ENCODE assay signal across 8 cellular contexts in the genomic region with DNA sequence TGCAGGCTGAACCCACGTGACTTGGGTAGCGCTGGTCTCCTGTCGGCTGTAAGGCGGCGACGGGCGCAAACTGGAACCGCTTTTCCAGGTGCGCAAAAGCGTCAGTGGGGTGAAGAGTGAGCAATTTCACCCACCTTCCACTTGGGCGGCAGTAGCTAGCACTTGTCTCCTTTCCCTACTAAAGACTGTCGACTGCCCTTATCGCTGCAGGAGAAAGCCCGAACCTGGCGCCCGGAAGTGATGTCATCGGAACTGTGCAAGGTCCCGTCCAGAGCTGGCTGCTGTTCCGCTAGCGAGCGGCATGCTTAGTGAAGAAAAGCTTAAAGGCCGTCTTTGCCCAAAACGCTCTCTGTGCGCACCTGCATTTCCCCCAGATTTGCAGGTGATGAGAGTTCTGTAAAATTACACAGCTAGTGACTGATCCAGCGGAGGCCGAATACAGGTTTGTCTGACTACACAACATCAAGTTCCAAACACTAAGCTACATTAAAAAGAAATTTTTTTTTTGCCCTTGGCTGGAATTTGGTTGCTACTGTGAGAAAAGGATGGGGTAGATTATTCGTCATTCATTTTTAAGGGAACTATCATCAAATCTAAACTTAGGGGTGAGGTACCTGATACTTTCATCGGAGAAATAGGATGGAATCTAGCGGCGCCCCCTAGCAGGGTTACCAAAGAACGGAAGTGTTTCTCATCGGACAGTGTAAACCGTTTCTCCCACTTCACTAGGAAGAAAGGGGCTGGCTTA. TPM values are rescaled to one million over a fixed set of nuclear protein-coding genes. Genes with fewer than 3 reads are reported as not detected.
DNase-seq lines count a peak whose midpoint lies in the region; ATAC-seq and TF ChIP-seq lines count a peak whose summit lies in the region.

A gene with protein sequence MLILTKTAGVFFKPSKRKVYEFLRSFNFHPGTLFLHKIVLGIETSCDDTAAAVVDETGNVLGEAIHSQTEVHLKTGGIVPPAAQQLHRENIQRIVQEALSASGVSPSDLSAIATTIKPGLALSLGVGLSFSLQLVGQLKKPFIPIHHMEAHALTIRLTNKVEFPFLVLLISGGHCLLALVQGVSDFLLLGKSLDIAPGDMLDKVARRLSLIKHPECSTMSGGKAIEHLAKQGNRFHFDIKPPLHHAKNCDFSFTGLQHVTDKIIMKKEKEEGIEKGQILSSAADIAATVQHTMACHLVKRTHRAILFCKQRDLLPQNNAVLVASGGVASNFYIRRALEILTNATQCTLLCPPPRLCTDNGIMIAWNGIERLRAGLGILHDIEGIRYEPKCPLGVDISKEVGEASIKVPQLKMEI (minus strand): TSS at position 242 of the 748 bp plus-strand sequence. CDS start 1,152 bp downstream, outside the sequence.

- peaks cover 8% of the 10 kb centered on the region; the same call in 1 of the 2 replicates for H3K79me2 ChIP-seq in GM23248 (ENCODE audit: insufficient read depth)

- H3K4me3 Mint-ChIP-seq in activated T-helper 17 cell treated with anti-CD3 and anti-CD28 coated beads, Interleukin-2, amount 50 U/mL, for 72 hours: peak within 1 kb of the TSS; percentile 99
- peak within 1 kb of the TSS; percentile 92 to 99 (median 97) for H3K4me3 Mint-ChIP-seq in naive thymus-derived CD8-positive, alpha-beta T cell

- H3K27me3 ChIP-seq in GM23248 (replicated peaks; ENCODE audit: insufficient read depth): no peaks in the 10 kb centered on the region

- H3K9me3 Mint-ChIP-seq in activated T-helper 17 cell treated with anti-CD3 and anti-CD28 coated beads, Interleukin-2, amount 50 U/mL, for 72 hours: no peaks in the 10 kb centered on the region
- no peaks in the 10 kb centered on the region for H3K9me3 Mint-ChIP-seq in naive thymus-derived CD8-positive, alpha-beta T cell

- peaks cover 12% of the 10 kb centered on the region for H3K4me1 ChIP-seq in GM23248 (ENCODE audit: insufficient read depth)

- DNase-seq in EH (ENCODE audit: low read depth) (peak; percentile 90), GM23248 (peak; percentile 95), Kasumi-1 (lab: John Stamatoyannopoulos, UW) (peak; percentile 99), RKO (ENCODE audit: low spot score) (peak; percentile 96), fibroblast of mammary gland (ENCODE audit: low read depth) (peak; percentile 89)
- peak; percentile 76 to 96 (median 90) for DNase-seq in naive thymus-derived CD8-positive, alpha-beta T cell
- DNase-seq in stimulated activated naive CD4-positive, alpha-beta T cell (lab: John Stamatoyannopoulos, UW): peak; percentile 82 to 92 (median 90)

- H3K36me3 Mint-ChIP-seq in activated T-helper 17 cell treated with anti-CD3 and anti-CD28 coated beads, Interleukin-2, amount 50 U/mL, for 72 hours (ENCODE audit: low read depth): peaks cover 11% of the 10 kb centered on the region
- peaks cover 0 to 23% (median 4%) of the 10 kb centered on the region in 3 donors for H3K36me3 Mint-ChIP-seq in naive thymus-derived CD8-positive, alpha-beta T cell

- peak within 1 kb of the TSS; percentile 81 for H3K9ac ChIP-seq in GM23248

- no peaks in the 10 kb centered on the region for H3K4me1 Mint-ChIP-seq in activated T-helper 17 cell treated with anti-CD3 and anti-CD28 coated beads, Interleukin-2, amount 50 U/mL, for 72 hours
- peaks cover 4 to 24% (median 8%) of the 10 kb centered on the region in 4 donors for H3K4me1 Mint-ChIP-seq in naive thymus-derived CD8-positive, alpha-beta T cell

- in situ Hi-C loops in GM23248 (cut with MboI): no loop called here

- H3K9me2 ChIP-seq in GM23248 (ENCODE audit: insufficient read depth): no peaks in the 10 kb centered on the region

- no peaks in the 10 kb centered on the region for H4K20me1 ChIP-seq in GM23248 (ENCODE audit: insufficient read depth)

- peak within 1 kb of the TSS; percentile 93 for H3K4me2 ChIP-seq in GM23248 (ENCODE audit: unreplicated experiment)

- peaks cover 40% of the 10 kb centered on the region for H3F3A ChIP-seq in GM23248 (ENCODE audit: insufficient read depth)

- POLR2A ChIA-PET in naive thymus-derived CD8-positive, alpha-beta T cell (lab: Charles Lee): interaction anchor here (0.5 to 3.3 kb wide), 27 partner anchors 11 to 1915 kb away, joined by 3 to 69 read pairs (median 4); a partner anchor contains a TSS

- H3K9me3 ChIP-seq in GM23248 (ENCODE audit: low read depth): no peaks in the 10 kb centered on the region

- ATAC-seq in activated T-helper 17 cell treated with anti-CD3 and anti-CD28 coated beads, Interleukin-2, amount 50 U/mL, for 72 hours (replicated peaks): peak; percentile 96
- peak; percentile 94 for ATAC-seq in naive thymus-derived CD8-positive, alpha-beta T cell

- peak within 1 kb of the TSS; percentile 100 for H2AFZ ChIP-seq in GM23248

- peaks cover 9% of the 10 kb centered on the region; the same call in 1 of the 2 replicates for H3K36me3 ChIP-seq in GM23248 (ENCODE audit: low read depth)

- peak; percentile 63 for TF ChIP-seq CTCF in fibroblast of mammary gland (conservative IDR thresholded peaks at IDR 0.05; ENCODE audit: control insufficient read depth, insufficient read depth, low read depth, low read length)

- WGBS in GM23248 (ENCODE audit: low coverage in 1 of 2, low lambda C conversion rate in 2 of 2, missing lambda C conversion rate in 2 of 2), 2 experiments: 1% methylated on average over 33 of the region's 33 CpGs

- peak within 1 kb of the TSS; percentile 98 for H3K27ac Mint-ChIP-seq in activated T-helper 17 cell treated with anti-CD3 and anti-CD28 coated beads, Interleukin-2, amount 50 U/mL, for 72 hours
- H3K27ac Mint-ChIP-seq in naive thymus-derived CD8-positive, alpha-beta T cell: peak within 1 kb of the TSS; percentile 95 to 99 (median 98)

- H3K27ac ChIP-seq in GM23248: peak within 1 kb of the TSS; percentile 65

- no peaks in the 10 kb centered on the region for H3K27me3 Mint-ChIP-seq in activated T-helper 17 cell treated with anti-CD3 and anti-CD28 coated beads, Interleukin-2, amount 50 U/mL, for 72 hours
- no peaks in the 10 kb centered on the region for H3K27me3 Mint-ChIP-seq in naive thymus-derived CD8-positive, alpha-beta T cell

- peak within 1 kb of the TSS; percentile 91 for H3K4me3 ChIP-seq in GM23248
- peak within 1 kb of the TSS; percentile 99 for H3K4me3 ChIP-seq in fibroblast of mammary gland (ENCODE audit: control insufficient read depth, low read depth, low read length)

RNA-seq across cellular contexts. Expression of the gene that starts here (rescaled TPM):
- 5.3 and 7.5 TPM in 2 replicates for total RNA-seq in GM23248 (2014; rRNA removed; shearing (Covaris generic))
- polyA plus RNA-seq in GM23248 (2016; fragmentation: Nextera tagmentation; extraction: Ambion mirVana): 5.6 and 6.5 TPM in 2 replicates
- 1 to 10 TPM; 7.2 to 8.3 TPM for total RNA-seq in activated T-helper 17 cell treated with anti-CD3 and anti-CD28 coated beads, Interleukin-2, amount 50 U/mL, for 72 hours
- 10 to 100 TPM; 20.0 to 20.4 TPM for total RNA-seq in naive thymus-derived CD8-positive, alpha-beta T cell
- 10 to 100 TPM; 17.0 to 22.5 (median 18.3) TPM for polyA plus RNA-seq in naive thymus-derived CD8-positive, alpha-beta T cell

Comparison
In these comparisons a context has a peak if more than half of its experiments do, and no peak if none do; other contexts are left out.
1. Peak in every context shown above with its lines: DNase-seq, ATAC-seq, H3K4me3 ChIP-seq and H3K27ac ChIP-seq.